14 cellular contexts compared by ENCODE assay signal in the genomic region with DNA sequence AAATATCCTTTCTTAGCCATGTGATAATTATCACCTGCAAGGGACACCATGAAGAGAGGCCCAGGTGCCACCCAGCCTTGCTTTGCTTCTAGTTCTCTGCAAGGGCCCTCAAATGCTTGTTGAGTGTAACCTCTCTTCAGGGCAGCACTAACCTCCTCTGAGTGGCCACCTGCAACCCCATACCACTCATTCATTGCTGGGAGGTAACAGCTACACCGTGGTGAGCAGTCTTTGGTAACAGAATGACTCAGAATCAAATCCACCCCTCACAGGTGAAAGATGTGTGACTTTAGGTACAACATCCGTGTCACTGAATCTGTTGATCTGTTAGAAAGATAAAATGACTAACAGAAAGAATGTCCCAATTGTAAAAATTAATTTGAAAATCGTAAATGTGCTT.
DNase-seq lines count a peak whose midpoint lies in the region; TF ChIP-seq lines count a peak whose summit lies in the region.
"Had no signal": no experiment of that assay in that cellular context is flagged by ENCODE, and none has a peak within 500 bp of the region (broad histone marks: within the 10 kb centered on the region; RNA-seq: fewer than 3 reads in every experiment).

No MANE protein-coding gene starts in this region.

- no peaks in the 10 kb centered on the region for H3K36me3 Mint-ChIP-seq in HFFc6 (ENCODE audit: low read depth)
- H3K36me3 Mint-ChIP-seq: activated naive CD8-positive, alpha-beta T cell had no signal

- peaks cover 41% of the 10 kb centered on the region for H3K4me1 Mint-ChIP-seq in HFFc6 (ENCODE audit: low read depth)

- no peaks in the 10 kb centered on the region for H3K4me1 ChIP-seq in breast epithelium
- peaks cover 17% of the 10 kb centered on the region for H3K4me1 ChIP-seq in osteoblast (ENCODE audit: insufficient read depth, low read length)
- H3K4me1 ChIP-seq: upper lobe of left lung had no signal

- 0 out of 2 replicates have a peak overlapping the region, but pooled peaks have one; percentile 26 for H3K4me3 Mint-ChIP-seq in HFFc6
- H3K4me3 Mint-ChIP-seq: activated naive CD8-positive, alpha-beta T cell; effector memory CD8-positive, alpha-beta T cell had no signal

- TF ChIP-seq CTCF in HFFc6 (IDR thresholded peaks at IDR 0.05), result no peak
- TF ChIP-seq CTCF in breast epithelium (IDR thresholded peaks at IDR 0.05), result no peak
- TF ChIP-seq CTCF in osteoblast (IDR thresholded peaks at IDR 0.05; ENCODE audit: extremely low read depth, low read depth, low read length), result no peak

- TF ChIP-seq POLR2A in breast epithelium (IDR thresholded peaks at IDR 0.05), result no peak

- H3K36me3 ChIP-seq in breast epithelium, result no peaks in the 10 kb centered on the region
- no peaks in the 10 kb centered on the region for H3K36me3 ChIP-seq in osteoblast (ENCODE audit: insufficient read depth, low read length)
- H3K36me3 ChIP-seq: upper lobe of left lung had no signal

- no peaks in the 10 kb centered on the region for H4K20me1 ChIP-seq in osteoblast (ENCODE audit: insufficient read depth, low read length)

- no peak overlapping the region for H2AFZ ChIP-seq in osteoblast (ENCODE audit: low read length)

- peak overlapping the region; percentile 46 for H3K4me2 ChIP-seq in osteoblast (ENCODE audit: insufficient read depth, low read length)

- no peaks in the 10 kb centered on the region for H3K9me3 Mint-ChIP-seq in HFFc6
- H3K9me3 Mint-ChIP-seq: effector memory CD8-positive, alpha-beta T cell had no signal

- H3K27me3 Mint-ChIP-seq in HFFc6 (ENCODE audit: insufficient read depth), result peaks cover 4% of the 10 kb centered on the region
- H3K27me3 Mint-ChIP-seq: activated naive CD8-positive, alpha-beta T cell; effector memory CD8-positive, alpha-beta T cell had no signal

- H3K27ac Mint-ChIP-seq in HFFc6, result peak overlapping the region; percentile 70
- H3K27ac Mint-ChIP-seq: activated naive CD8-positive, alpha-beta T cell; effector memory CD8-positive, alpha-beta T cell had no signal

- H3K4me3 ChIP-seq in breast epithelium, result no peak overlapping the region
- H3K4me3 ChIP-seq in osteoblast (ENCODE audit: insufficient read depth, low read length), result no peak overlapping the region
- H3K4me3 ChIP-seq: upper lobe of left lung had no signal

- intact Hi-C loops in breast epithelium (cut with DNase I; ENCODE audit: low total_unique reads), result no loop called here

- no peaks in the 10 kb centered on the region for H3K79me2 ChIP-seq in osteoblast (ENCODE audit: insufficient read depth, low read length)

- H3K9me3 ChIP-seq in breast epithelium (no peaks in the 10 kb centered on the region), osteoblast (ENCODE audit: low read depth, low read length) (no peaks in the 10 kb centered on the region)
- H3K9me3 ChIP-seq: upper lobe of left lung had no signal

- DNase-seq in HFFc6, result no peak
- DNase-seq in NCI-H2227 (lab: John Stamatoyannopoulos, UW; ENCODE audit: unreplicated experiment), result peak; percentile 44
- DNase-seq in breast epithelium (ENCODE audit: low spot score in 2 of 2), result no peak
- peak; percentile 8 for DNase-seq in osteoblast (ENCODE audit: insufficient read length, low spot score, missing footprints)
- no peak for DNase-seq in RKO (ENCODE audit: low spot score)
- DNase-seq in inferior parietal cortex (ENCODE audit: extremely low spot score), result no peak
- DNase-seq in RPMI8226, result no peak
- DNase-seq: effector memory CD8-positive, alpha-beta T cell; glutamatergic neuron; NCI-H146; small intestine; stimulated activated CD4-positive, alpha-beta T cell treated with anti-CD3 and anti-CD28 coated beads, Interleukin-4, amount 100 ng/mL, for 1 hour; upper lobe of left lung had no signal

- H3K27ac ChIP-seq in breast epithelium (peak overlapping the region; percentile 76 to 79), osteoblast (ENCODE audit: low read depth, low read length) (peak overlapping the region; percentile 46)
- H3K27ac ChIP-seq: upper lobe of left lung had no signal

- H3K27me3 ChIP-seq in breast epithelium, result no peaks in the 10 kb centered on the region
- H3K27me3 ChIP-seq in osteoblast (ENCODE audit: insufficient read depth, low read length), result no peaks in the 10 kb centered on the region
- H3K27me3 ChIP-seq: upper lobe of left lung had no signal

Comparison
In these comparisons a context has a peak if more than half of its experiments do, and no peak if none do; other contexts are left out.
1. DNase-seq: peak in NCI-H2227 (single experiment) and osteoblast (single experiment); none in HFFc6 (single experiment), breast epithelium (0 of 2), RKO (single experiment), inferior parietal cortex (single experiment) and RPMI8226 (single experiment).